ENCODE assay signal across 26 cellular contexts in the genomic region with DNA sequence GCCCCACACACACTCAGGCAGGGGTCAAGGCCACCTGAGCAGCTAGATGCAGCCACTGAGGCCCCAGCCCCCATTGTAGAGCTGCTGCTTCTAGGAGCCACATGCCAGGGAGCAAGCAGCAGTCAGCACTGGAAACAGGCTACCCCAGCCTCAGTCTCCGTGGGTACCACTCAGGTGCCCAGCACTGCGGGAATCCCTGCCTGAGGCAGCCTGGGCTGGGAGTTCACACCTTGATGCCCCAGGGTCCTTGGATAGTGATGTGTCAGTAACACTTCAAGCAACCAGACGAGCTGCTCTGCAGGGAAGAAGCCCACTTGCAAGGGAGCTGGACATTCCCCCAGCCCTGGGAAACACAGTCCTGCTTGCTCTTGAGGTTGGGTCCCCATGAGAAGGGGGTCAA.
"Had no signal": no experiment of that assay in that cellular context is flagged by ENCODE, and none has a peak within 500 bp of the region (broad histone marks: within the 10 kb centered on the region; RNA-seq: fewer than 3 reads in every experiment).

No MANE protein-coding gene starts in this region.

- H3K27me3 Mint-ChIP-seq: activated B cell treated with CpG ODN at 0.5 μM for 24 hours; activated CD4-positive, alpha-beta T cell treated with anti-CD3 and anti-CD28 coated beads for 36 hours; activated naive CD8-positive, alpha-beta T cell treated with anti-CD3 and anti-CD28 coated beads, Interleukin-2, amount 50 U/mL, for 24 hours; naive thymus-derived CD8-positive, alpha-beta T cell; T-helper 17 cell had no signal

- H3K4me3 ChIP-seq: cardiac muscle cell, lung, ovary, psoas muscle, upper lobe of right lung had no signal

- H3K36me3 ChIP-seq: cardiac muscle cell, neutrophil, ovary, upper lobe of right lung had no signal

- DNase-seq: activated B cell treated with CpG ODN at 0.5 μM for 24 hours; activated CD4-positive, alpha-beta T cell treated with anti-CD3 and anti-CD28 coated beads for 36 hours; activated CD4-positive, alpha-beta T cell treated with anti-CD3 and anti-CD28 coated beads, Interleukin-2, amount 50 U/mL, for 4 hours; activated effector memory CD4-positive, alpha-beta T cell treated with Interleukin-2 at 50 U/mL for 16 hours; activated naive CD4-positive, alpha-beta T cell treated with anti-CD3 and anti-CD28 coated beads for 36 hours; activated naive CD8-positive, alpha-beta T cell treated with anti-CD3 and anti-CD28 coated beads, Interleukin-2, amount 50 U/mL, for 24 hours; activated T-cell treated with anti-CD3 and anti-CD28 coated beads, Interleukin-2, amount 50 U/mL, for 48 hours; dermis blood vessel endothelial cell; effector CD8-positive, alpha-beta T cell; foreskin melanocyte; immature natural killer cell; naive thymus-derived CD8-positive, alpha-beta T cell; psoas muscle; right cardiac atrium; small intestine; stimulated activated CD8-positive, alpha-beta memory T cell treated with anti-CD3 and anti-CD28 coated beads, Interleukin-4, amount 100 ng/mL, for 48 hours; stimulated activated naive CD4-positive, alpha-beta T cell; SW 1271; T-helper 17 cell; upper lobe of right lung had no signal

- H3K27ac ChIP-seq: cardiac muscle cell, neutrophil, ovary, psoas muscle, upper lobe of right lung had no signal

- H3K9me3 ChIP-seq: neutrophil, ovary, psoas muscle, upper lobe of right lung had no signal

- H3K4me3 Mint-ChIP-seq: activated B cell treated with CpG ODN at 0.5 μM for 24 hours; activated CD4-positive, alpha-beta T cell treated with anti-CD3 and anti-CD28 coated beads for 36 hours; activated naive CD4-positive, alpha-beta T cell treated with anti-CD3 and anti-CD28 coated beads for 36 hours; activated naive CD8-positive, alpha-beta T cell treated with anti-CD3 and anti-CD28 coated beads, Interleukin-2, amount 50 U/mL, for 24 hours; immature natural killer cell; mesothelial cell of epicardium; naive thymus-derived CD8-positive, alpha-beta T cell; T-helper 17 cell had no signal

- H3K4me1 Mint-ChIP-seq: immature natural killer cell had no signal

- H3K27me3 ChIP-seq: cardiac muscle cell, neutrophil, ovary, upper lobe of right lung had no signal

- H3K27ac Mint-ChIP-seq: activated CD4-positive, alpha-beta T cell treated with anti-CD3 and anti-CD28 coated beads for 36 hours; activated naive CD4-positive, alpha-beta T cell treated with anti-CD3 and anti-CD28 coated beads for 36 hours; activated naive CD8-positive, alpha-beta T cell treated with anti-CD3 and anti-CD28 coated beads, Interleukin-2, amount 50 U/mL, for 24 hours; mesothelial cell of epicardium; T-helper 17 cell had no signal

- ATAC-seq: activated CD4-positive, alpha-beta T cell treated with anti-CD3 and anti-CD28 coated beads for 36 hours; activated naive CD8-positive, alpha-beta T cell treated with anti-CD3 and anti-CD28 coated beads, Interleukin-2, amount 50 U/mL, for 24 hours; left lobe of liver; naive thymus-derived CD8-positive, alpha-beta T cell; psoas muscle; right cardiac atrium; T-helper 17 cell; upper lobe of right lung had no signal

- FAIRE-seq: small intestine had no signal

- H3K9me3 Mint-ChIP-seq: immature natural killer cell had no signal
